ENCODE assay signal across 6 cellular contexts in the genomic region with DNA sequence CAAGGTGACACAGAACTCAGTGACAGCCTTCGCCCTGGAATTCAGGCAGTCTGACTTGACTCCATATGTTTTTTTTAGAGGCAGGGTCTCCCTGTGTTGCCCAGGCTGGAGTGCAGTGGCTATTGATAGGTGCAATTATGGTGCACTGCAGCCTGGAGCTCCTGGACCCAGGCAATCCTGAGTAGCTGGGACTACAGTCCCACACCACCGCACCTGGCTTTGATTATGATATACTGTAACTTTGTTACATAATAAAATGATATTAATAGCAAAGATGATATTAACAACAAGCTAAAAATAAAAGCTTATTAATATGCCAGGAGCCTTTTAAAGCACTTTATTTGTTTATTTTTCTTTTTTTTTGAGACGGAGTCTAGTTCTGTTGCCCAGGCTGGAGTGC.
"Had no signal": no experiment of that assay in that cellular context is flagged by ENCODE, and none has a peak within 500 bp of the region (broad histone marks: within the 10 kb centered on the region; RNA-seq: fewer than 3 reads in every experiment).

No MANE protein-coding gene starts in this region.

- H3K27ac ChIP-seq: HL-60 had no signal

- H3K4me3 Mint-ChIP-seq: GM23338, H9, IgD-negative memory B cell had no signal

- H3K36me3 Mint-ChIP-seq: IgD-negative memory B cell had no signal

- H3K9me3 Mint-ChIP-seq: GM23338, H9, IgD-negative memory B cell had no signal

- DNase-seq: H9, HCEC 1CT had no signal

- H2AFZ ChIP-seq: GM23338 had no signal

- H3K4me3 ChIP-seq: GM23338 had no signal

- H3K4me2 ChIP-seq: GM23338 had no signal

- H3K27ac Mint-ChIP-seq: GM23338, H9, IgD-negative memory B cell had no signal

- ATAC-seq: GM23338, HepG2 had no signal
